ENCODE assay signal across 20 cellular contexts in the genomic region with DNA sequence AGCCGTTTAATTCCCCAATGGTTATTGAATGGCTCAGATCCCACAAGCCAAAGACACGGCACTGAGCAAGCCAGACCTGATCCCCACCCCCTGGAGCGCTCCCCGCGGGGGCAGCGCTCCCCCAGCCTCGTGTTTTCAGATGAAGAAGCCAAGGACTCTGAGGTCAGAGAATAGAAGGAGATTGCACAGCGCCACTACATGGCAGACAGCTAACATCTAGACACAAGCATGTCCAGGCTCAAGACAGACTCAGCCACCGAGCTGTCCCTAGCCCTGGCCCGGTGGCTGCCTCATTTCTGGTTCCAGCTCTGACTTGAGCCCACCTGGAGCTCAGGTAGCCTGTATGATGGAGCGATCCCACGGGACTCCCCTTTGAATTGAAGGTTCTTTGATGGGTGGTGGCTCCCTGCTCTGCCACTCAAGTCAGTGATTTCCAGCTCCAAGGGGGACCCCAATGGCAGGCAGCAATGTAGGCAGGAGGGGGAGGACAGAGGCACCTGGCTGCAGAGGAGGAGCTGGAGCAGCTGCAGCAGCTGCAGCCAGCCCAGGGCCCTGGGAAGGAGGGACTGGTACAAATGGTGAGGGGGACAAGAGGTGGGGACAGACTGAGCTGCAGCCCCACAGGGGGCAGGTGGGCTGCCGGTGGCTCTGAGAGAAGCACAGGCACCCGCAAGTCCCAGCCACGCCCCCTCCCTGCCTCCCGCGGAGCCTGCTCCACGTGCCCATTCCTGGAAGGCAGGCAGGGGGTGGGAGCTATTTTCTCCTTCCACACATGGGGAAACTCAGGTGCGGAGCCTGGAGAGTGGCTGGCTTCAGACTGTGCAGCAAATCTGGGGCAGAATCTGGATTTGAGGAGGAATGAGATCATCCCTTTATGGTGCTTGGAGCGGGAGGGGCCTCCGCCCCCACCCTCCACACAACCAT. TPM values are rescaled to one million over a fixed set of nuclear protein-coding genes. Genes with fewer than 3 reads are reported as not detected.
A peak's percentile ranks its signal among the peaks of the same experiment; 100 is the strongest.
DNase-seq lines count a peak whose midpoint lies in the region; ATAC-seq, FAIRE-seq and TF ChIP-seq lines count a peak whose summit lies in the region.
"Had no signal": no experiment of that assay in that cellular context is flagged by ENCODE, and none has a peak within 500 bp of the region (broad histone marks: within the 10 kb centered on the region; RNA-seq: fewer than 3 reads in every experiment).

No MANE protein-coding gene starts in this region.

- H3K27ac Mint-ChIP-seq in CD14-positive monocyte: peak overlapping the region in 1 of 7 donors; percentile 53
- H3K27ac Mint-ChIP-seq: activated CD8-positive, alpha-beta memory T cell treated with anti-CD3 and anti-CD28 coated beads, Interleukin-2, amount 10 ng/mL, durations not matched to agents 7 days and 5 days had no signal

- peaks cover 14% of the 10 kb centered on the region; the same call in 2 of the 3 replicates for H3K9me3 ChIP-seq in A549
- H3K9me3 ChIP-seq in endocrine pancreas (ENCODE audit: control insufficient read depth, low read length): no peaks in the 10 kb centered on the region
- H3K9me3 ChIP-seq: ascending aorta had no signal

- no peak overlapping the region for H3K4me2 ChIP-seq in A549

- TF ChIP-seq CTCF in A549 (IDR thresholded peaks at IDR 0.05): peak; percentile 19; the same call in 2 of the 3 replicates
- no peak for TF ChIP-seq CTCF in CD14-positive monocyte (IDR thresholded peaks at IDR 0.05)

- H3K27me3 ChIP-seq in H7 (ENCODE audit: control insufficient read depth, insufficient read depth, low read length) (no peaks in the 10 kb centered on the region), endocrine pancreas (ENCODE audit: control insufficient read depth, insufficient read depth, low read length) (no peaks in the 10 kb centered on the region)
- H3K27me3 ChIP-seq: ascending aorta had no signal

- no peak overlapping the region for H3K27ac ChIP-seq in A549
- H3K27ac ChIP-seq: ascending aorta, GM23248, sigmoid colon had no signal

- 6% methylated on average over 21 of the region's 21 CpGs for WGBS in A549 (ENCODE audit: missing lambda C conversion rate)

- peaks cover 2 to 20% (median 7%) of the 10 kb centered on the region in 7 donors for H3K9me3 Mint-ChIP-seq in CD14-positive monocyte

- no peaks in the 10 kb centered on the region for H3K36me3 Mint-ChIP-seq in CD14-positive monocyte
- H3K36me3 Mint-ChIP-seq: activated CD8-positive, alpha-beta memory T cell treated with anti-CD3 and anti-CD28 coated beads, Interleukin-2, amount 10 ng/mL, durations not matched to agents 7 days and 5 days had no signal

- no peak overlapping the region for H3K4me3 Mint-ChIP-seq in CD14-positive monocyte
- H3K4me3 Mint-ChIP-seq: activated CD8-positive, alpha-beta memory T cell treated with anti-CD3 and anti-CD28 coated beads, Interleukin-2, amount 10 ng/mL, durations not matched to agents 7 days and 5 days had no signal

- H3K36me3 ChIP-seq in H7 (replicated peaks; ENCODE audit: control insufficient read depth, insufficient read depth, low read length) (no peaks in the 10 kb centered on the region), endocrine pancreas (ENCODE audit: control insufficient read depth, insufficient read depth, low read length) (no peaks in the 10 kb centered on the region)
- H3K36me3 ChIP-seq: ascending aorta, sigmoid colon had no signal

- ATAC-seq in A549: peak; percentile 73 to 81; a peak in 5 of 6 replicates
- no peak for ATAC-seq in GM19463 (IDR thresholded peaks at IDR 0.05; ENCODE audit: unreplicated experiment)
- ATAC-seq: activated CD8-positive, alpha-beta memory T cell treated with anti-CD3 and anti-CD28 coated beads, Interleukin-2, amount 10 ng/mL, durations not matched to agents 7 days and 5 days had no signal

- no peak overlapping the region for H3K9ac ChIP-seq in endocrine pancreas (ENCODE audit: control insufficient read depth, insufficient read depth, low read length)
- H3K9ac ChIP-seq: GM23248 had no signal

- peaks cover 9 to 18% (median 10%) of the 10 kb centered on the region in 3 donors for H3K27me3 Mint-ChIP-seq in CD14-positive monocyte (ENCODE audit: low read depth in 3 of 3)
- H3K27me3 Mint-ChIP-seq: activated CD8-positive, alpha-beta memory T cell treated with anti-CD3 and anti-CD28 coated beads, Interleukin-2, amount 10 ng/mL, durations not matched to agents 7 days and 5 days had no signal

- H3K4me3 ChIP-seq in A549 (no peak overlapping the region), H7 (ENCODE audit: insufficient read depth, low read depth, low read length) (no peak overlapping the region), endocrine pancreas (ENCODE audit: control insufficient read depth, insufficient read depth, low read length) (peak overlapping the region; percentile 14)
- H3K4me3 ChIP-seq: ascending aorta, GM23248, sigmoid colon had no signal

- FAIRE-seq in A549 (lab: Jason Lieb, UNC): no peak

- no peak for TF ChIP-seq EP300 in A549 (IDR thresholded peaks at IDR 0.05)

- CTCF ChIA-PET in A549 (lab: Yijun Ruan, JAX): interaction anchor here (0.6 to 3.7 kb wide), 6 partner anchors 9 to 439 kb away, joined by 3 to 15 read pairs (median 4); no protein-coding TSS in a partner anchor

- POLR2A ChIA-PET in A549 (lab: Yijun Ruan, JAX): no interaction called here

- DNase-seq in A549 (ENCODE audit: low read depth in 1 of 2, low spot score in 1 of 2): peak in 1 of 2 experiments; percentile 20
- peak; percentile 86 for DNase-seq in H7
- DNase-seq in NCI-H774 (lab: John Stamatoyannopoulos, UW): peak; percentile 34
- no peak for DNase-seq in CD14-positive monocyte (ENCODE audit: low spot score)
- no peak for DNase-seq in SKM-1 (lab: John Stamatoyannopoulos, UW; ENCODE audit: unreplicated experiment)
- no peak for DNase-seq in GDM1 (lab: John Stamatoyannopoulos, UW)
- DNase-seq: activated CD4-positive, CD25-positive, alpha-beta regulatory T cell treated with anti-CD3 and anti-CD28 coated beads, Interleukin-2, amount 50 U/mL, for 72 hours; activated CD8-positive, alpha-beta memory T cell treated with anti-CD3 and anti-CD28 coated beads, Interleukin-2, amount 10 ng/mL, durations not matched to agents 7 days and 5 days; activated gamma-delta T cell treated with Interleukin-2 at 50 U/mL for 16 hours; cortex of kidney; DND-41; erythroblast; GM23248; MM.1S; sigmoid colon; stimulated activated CD4-positive, alpha-beta T cell treated with anti-CD3 and anti-CD28 coated beads, Interleukin-2, amount 100 ng/mL, for 24 hours; T-helper 2 cell had no signal

- no peak for TF ChIP-seq POLR2A in A549 (IDR thresholded peaks at IDR 0.05; ENCODE audit: low read length)

- 0 out of 5 replicates have a peak, but pooled peaks of 1 of the 2 experiments have one; percentile 18 for TF ChIP-seq RAD21 in A549 (conservative IDR thresholded peaks at IDR 0.05 in 1 of 2, IDR thresholded peaks at IDR 0.05 in 1 of 2)

- H3K4me1 ChIP-seq in A549 (no peaks in the 10 kb centered on the region), endocrine pancreas (ENCODE audit: control insufficient read depth, insufficient read depth, low read length) (no peaks in the 10 kb centered on the region)
- H3K4me1 ChIP-seq: ascending aorta, sigmoid colon had no signal

- H3K4me1 Mint-ChIP-seq in CD14-positive monocyte: no peaks in the 10 kb centered on the region
- H3K4me1 Mint-ChIP-seq: activated CD8-positive, alpha-beta memory T cell treated with anti-CD3 and anti-CD28 coated beads, Interleukin-2, amount 10 ng/mL, durations not matched to agents 7 days and 5 days had no signal

- intact Hi-C loops in CD14-positive monocyte (cut with micrococcal nuclease): no loop called here

TF ChIP-seq in A549, 52 proteins besides CTCF, POLR2A, EP300 and RAD21 (continues in another document):
- TF ChIP-seq BCL3 (IDR thresholded peaks at IDR 0.05) (no peak), ZNF302 (CRISPR knock-in tag; IDR thresholded peaks at IDR 0.05) (no peak), RFX5 (IDR thresholded peaks at IDR 0.05) (no peak), MYC (IDR thresholded peaks at IDR 0.05; ENCODE audit: borderline replicate concordance, low read length) (no peak), CHD4 (IDR thresholded peaks at IDR 0.05; ENCODE audit: borderline replicate concordance) (no peak), NPAS2 (CRISPR knock-in tag; IDR thresholded peaks at IDR 0.05; ENCODE audit: borderline replicate concordance) (no peak), NFE2L2 (conservative IDR thresholded peaks at IDR 0.05; ENCODE audit: low read length) (no peak), SMC3 (IDR thresholded peaks at IDR 0.05) (no peak), POLR2AphosphoS2 (conservative IDR thresholded peaks at IDR 0.05; ENCODE audit: low read length) (no peak), KDM1A (IDR thresholded peaks at IDR 0.05; ENCODE audit: low read depth) (no peak)
- TF ChIP-seq, protein P1, sequence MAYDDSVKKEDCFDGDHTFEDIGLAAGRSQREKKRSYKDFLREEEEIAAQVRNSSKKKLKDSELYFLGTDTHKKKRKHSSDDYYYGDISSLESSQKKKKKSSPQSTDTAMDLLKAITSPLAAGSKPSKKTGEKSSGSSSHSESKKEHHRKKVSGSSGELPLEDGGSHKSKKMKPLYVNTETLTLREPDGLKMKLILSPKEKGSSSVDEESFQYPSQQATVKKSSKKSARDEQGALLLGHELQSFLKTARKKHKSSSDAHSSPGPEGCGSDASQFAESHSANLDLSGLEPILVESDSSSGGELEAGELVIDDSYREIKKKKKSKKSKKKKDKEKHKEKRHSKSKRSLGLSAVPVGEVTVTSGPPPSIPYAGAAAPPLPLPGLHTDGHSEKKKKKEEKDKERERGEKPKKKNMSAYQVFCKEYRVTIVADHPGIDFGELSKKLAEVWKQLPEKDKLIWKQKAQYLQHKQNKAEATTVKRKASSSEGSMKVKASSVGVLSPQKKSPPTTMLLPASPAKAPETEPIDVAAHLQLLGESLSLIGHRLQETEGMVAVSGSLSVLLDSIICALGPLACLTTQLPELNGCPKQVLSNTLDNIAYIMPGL (CRISPR knock-in tag; IDR thresholded peaks at IDR 0.05; ENCODE audit: borderline replicate concordance): no peak

RNA-seq across cellular contexts. Expression of gene NTNG2, which starts 40.2 kb away (rescaled TPM):
- polyA plus RNA-seq in A549 (2011; rRNA removed) (1.0 and 1.4 TPM in 2 replicates), A549 (2017; fragmentation: RNase III; extraction: RNeasy Plus Mini Kit Qiagen cat#74134 plus additional on column Dnase treatment) (0.46 to 1.1 TPM (median 0.52 TPM) in 3 replicates), CD14-positive monocyte (1 to 10 TPM; 2.1 to 5.0 TPM)
- 0.50 and 1.6 TPM in 2 replicates for polyA plus RNA-seq in A549 (2012; cell fraction: cytosol; rRNA removed)
- 1.8 and 4.2 TPM in 2 replicates for polyA plus RNA-seq in A549 (2012; cell fraction: nucleus; rRNA removed)
- polyA minus RNA-seq in A549 (2011; rRNA and poly(A)+ RNA removed): 0.87 and 1.4 TPM in 2 replicates
- 1.2 and 2.3 TPM in 2 replicates for total RNA-seq in H7 (2014; rRNA removed; shearing (Covaris generic))

Comparison
In these comparisons a context has a peak if more than half of its experiments do, and no peak if none do; other contexts are left out.
1. DNase-seq: peak in H7 (single experiment) and NCI-H774 (single experiment); none in CD14-positive monocyte (single experiment), SKM-1 (single experiment) and GDM1 (single experiment).